ENCODE assay signal across 26 cellular contexts in the genomic region with DNA sequence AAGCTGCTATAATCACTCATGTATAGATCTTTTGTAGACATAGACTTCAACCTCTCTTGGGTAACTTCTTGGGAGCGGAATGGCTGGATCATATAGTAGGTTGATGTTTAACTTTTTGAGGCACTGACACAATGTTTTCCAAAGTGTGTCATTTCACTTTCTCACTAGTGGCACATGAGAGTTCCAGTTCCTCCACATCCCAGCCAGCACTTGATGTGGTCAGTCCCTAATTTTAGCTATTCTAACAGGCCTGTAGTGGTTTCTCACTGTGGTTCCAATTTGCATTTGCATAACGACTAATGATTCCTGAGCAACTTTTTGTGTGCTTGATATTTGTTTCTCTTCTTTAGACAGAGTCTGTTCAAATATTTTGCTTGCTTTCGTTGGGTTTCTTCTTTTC.
"Had no signal": no experiment of that assay in that cellular context is flagged by ENCODE, and none has a peak within 500 bp of the region (broad histone marks: within the 10 kb centered on the region; RNA-seq: fewer than 3 reads in every experiment).

No MANE protein-coding gene starts in this region.

- H3K27me3 Mint-ChIP-seq: activated naive CD8-positive, alpha-beta T cell had no signal

- H3K4me3 Mint-ChIP-seq: activated CD4-positive, alpha-beta memory T cell treated with anti-CD3 and anti-CD28 coated beads, Interleukin-2, amount 10 ng/mL, durations not matched to agents 7 days and 5 days; activated CD4-positive, alpha-beta T cell treated with anti-CD3 and anti-CD28 coated beads, Interleukin-2, amount 10 ng/mL, durations not matched to agents 24 days and 14 days; activated naive CD8-positive, alpha-beta T cell; activated T-cell treated with anti-CD3 and anti-CD28 coated beads, Interleukin-2, amount 50 U/mL, for 4 hours; activated T-helper 17 cell treated with anti-CD3 and anti-CD28 coated beads, Interleukin-2, amount 50 U/mL, for 72 hours; central memory CD8-positive, alpha-beta T cell; dendritic cell treated with granulocyte-macrophage colony-stimulating factor and Interleukin-4, amounts not matched to agents 40 ng/mL and 50 ng/mL, for 4 days had no signal

- H3K36me3 ChIP-seq: brain microvascular endothelial cell, esophagus muscularis mucosa, gastrocnemius medialis, heart left ventricle had no signal

- H3K27ac Mint-ChIP-seq: activated CD4-positive, alpha-beta memory T cell treated with anti-CD3 and anti-CD28 coated beads, Interleukin-2, amount 10 ng/mL, durations not matched to agents 7 days and 5 days; activated CD4-positive, alpha-beta T cell treated with anti-CD3 and anti-CD28 coated beads, Interleukin-2, amount 10 ng/mL, durations not matched to agents 24 days and 14 days; activated naive CD8-positive, alpha-beta T cell; activated T-helper 17 cell treated with anti-CD3 and anti-CD28 coated beads, Interleukin-2, amount 50 U/mL, for 72 hours; dendritic cell treated with granulocyte-macrophage colony-stimulating factor and Interleukin-4, amounts not matched to agents 40 ng/mL and 50 ng/mL, for 4 days had no signal

- H3K27me3 ChIP-seq: brain microvascular endothelial cell, gastrocnemius medialis had no signal

- H3K36me3 Mint-ChIP-seq: activated naive CD8-positive, alpha-beta T cell had no signal

- H3K4me1 ChIP-seq: esophagus muscularis mucosa, foreskin keratinocyte, gastrocnemius medialis, heart left ventricle had no signal

- DNase-seq: activated CD4-positive, alpha-beta memory T cell treated with anti-CD3 and anti-CD28 coated beads, Interleukin-2, amount 10 ng/mL, durations not matched to agents 7 days and 5 days; activated CD4-positive, alpha-beta T cell treated with anti-CD3 and anti-CD28 coated beads, Interleukin-2, amount 10 ng/mL, durations not matched to agents 24 days and 14 days; activated CD4-positive, alpha-beta T cell treated with anti-CD3 and anti-CD28 coated beads, Interleukin-2, amount 50 U/mL, for 4 hours; activated CD8-positive, alpha-beta memory T cell treated with anti-CD3 and anti-CD28 coated beads for 24 hours; activated effector memory CD4-positive, alpha-beta T cell treated with Interleukin-2 at 50 U/mL for 16 hours; activated gamma-delta T cell treated with Interleukin-2 at 50 U/mL for 16 hours; activated naive CD4-positive, alpha-beta T cell treated with anti-CD3 and anti-CD28 coated beads, Interleukin-2, amount 50 U/mL, for 16 hours; activated naive CD4-positive, alpha-beta T cell treated with Interleukin-2 at 50 U/mL for 16 hours; activated T-cell treated with anti-CD3 and anti-CD28 coated beads, Interleukin-2, amount 50 U/mL, for 4 hours; amniotic stem cell; anterior cingulate cortex; brain microvascular endothelial cell; dorsolateral prefrontal cortex; effector memory CD4-positive, alpha-beta T cell; erythroblast; foreskin keratinocyte; gastrocnemius medialis; glutamatergic neuron; heart left ventricle; T-helper 2 cell had no signal

- H3K9me3 ChIP-seq: esophagus muscularis mucosa, gastrocnemius medialis had no signal

- H3K4me3 ChIP-seq: coronary artery, dorsolateral prefrontal cortex, esophagus muscularis mucosa, gastrocnemius medialis, heart left ventricle had no signal

- H3K27ac ChIP-seq: brain microvascular endothelial cell, coronary artery, dorsolateral prefrontal cortex, esophagus muscularis mucosa, foreskin keratinocyte, gastrocnemius medialis, heart left ventricle had no signal

- H3K4me1 Mint-ChIP-seq: activated CD4-positive, alpha-beta memory T cell treated with anti-CD3 and anti-CD28 coated beads, Interleukin-2, amount 10 ng/mL, durations not matched to agents 7 days and 5 days; activated CD4-positive, alpha-beta T cell treated with anti-CD3 and anti-CD28 coated beads, Interleukin-2, amount 10 ng/mL, durations not matched to agents 24 days and 14 days; central memory CD8-positive, alpha-beta T cell had no signal
